24 cellular contexts compared by ENCODE assay signal in genomic region chr4:8578717-8579116, GRCh38. TPM values are rescaled to one million over a fixed set of nuclear protein-coding genes. Genes with fewer than 3 reads are reported as not detected.
DNase-seq lines count a peak whose midpoint lies in the region; ATAC-seq, FAIRE-seq and TF ChIP-seq lines count a peak whose summit lies in the region.
"Had no signal": no experiment of that assay in that cellular context is flagged by ENCODE, and none has a peak within 500 bp of the region (broad histone marks: within the 10 kb centered on the region; RNA-seq: fewer than 3 reads in every experiment).

No MANE protein-coding gene starts in this region.

- intact Hi-C loops in cardiac septum (cut with DNase I), result no loop called here
- intact Hi-C loops in heart right ventricle (cut with DNase I), result no loop called here
- intact Hi-C loops in HepG2 (cut with micrococcal nuclease; ENCODE audit: unreplicated experiment), result no loop called here

- DNase-seq in cardiac septum (ENCODE audit: low spot score) (peak; percentile 63), heart right ventricle (no peak), HepG2 (ENCODE audit: low spot score) (no peak), type B pancreatic cell (ENCODE audit: extremely low spot score, unreplicated experiment) (no peak), DMS79 (lab: John Stamatoyannopoulos, UW) (no peak), nucleus accumbens (lab: John Stamatoyannopoulos, UW) (no peak)
- DNase-seq: AML-193; CD4-positive, alpha-beta T cell; DMS153; DND-41; EL; GM23248; H9; IMR-90 had no signal

- 0 out of 2 replicates have a peak, but pooled peaks cover 3% of the 10 kb centered on the region for H4K20me1 ChIP-seq in HepG2 (ENCODE audit: insufficient read depth, low read length)

- H3K9me3 Mint-ChIP-seq in type B pancreatic cell, result no peaks in the 10 kb centered on the region
- H3K9me3 Mint-ChIP-seq: CD4-positive, alpha-beta T cell; H9 had no signal

- TF ChIP-seq EP300 in HepG2 (IDR thresholded peaks at IDR 0.05; ENCODE audit: low read depth in 2 of 2, low read length in 2 of 2) (no peak), HepG2 (CRISPR knock-in tag; IDR thresholded peaks at IDR 0.05; ENCODE audit: borderline replicate concordance) (no peak)

- no peak for ATAC-seq in heart right ventricle
- ATAC-seq in HepG2, result no peak
- ATAC-seq in GM21528 (IDR thresholded peaks at IDR 0.05; ENCODE audit: low FRiP score, unreplicated experiment), result no peak
- ATAC-seq: A549, GM12878, K562 had no signal

- H3K79me2 ChIP-seq in HepG2 (ENCODE audit: insufficient read depth, low read length), result no peaks in the 10 kb centered on the region

- H3K9me3 ChIP-seq in heart right ventricle (no peaks in the 10 kb centered on the region), HepG2 (ENCODE audit: low read length) (no peaks in the 10 kb centered on the region)
- H3K9me3 ChIP-seq: A549, Caco-2 had no signal

- H3K36me3 Mint-ChIP-seq in type B pancreatic cell, result no peaks in the 10 kb centered on the region

- in situ Hi-C loops in HepG2 (cut with HindIII; ENCODE audit: extremely low pct_ligation_motif_present, low pct_unique_long_range_greater_than_20kb), result no loop called here

- CTCF ChIA-PET in HepG2 (lab: Yijun Ruan, JAX; ENCODE audit: low intra/inter-chr PET ratio, low total read pairs), result no interaction called here

- no peak overlapping the region for H3K4me2 ChIP-seq in HepG2 (ENCODE audit: low read depth, low read length)
- H3K4me2 ChIP-seq: A549 had no signal

- TF ChIP-seq RAD21 in HepG2 (CRISPR knock-in tag; IDR thresholded peaks at IDR 0.05), result no peak

- TF ChIP-seq CTCF in heart right ventricle (IDR thresholded peaks at IDR 0.05) (no peak), HepG2 (CRISPR knock-in tag; IDR thresholded peaks at IDR 0.05) (no peak), type B pancreatic cell (conservative IDR thresholded peaks at IDR 0.05) (no peak)

- peak overlapping the region; percentile 44 for H3K4me3 Mint-ChIP-seq in type B pancreatic cell
- H3K4me3 Mint-ChIP-seq: CD4-positive, alpha-beta T cell had no signal

- no peaks in the 10 kb centered on the region for H3K4me1 Mint-ChIP-seq in type B pancreatic cell (ENCODE audit: unreplicated experiment)

- no peak for TF ChIP-seq POLR2A in HepG2 (IDR thresholded peaks at IDR 0.05; ENCODE audit: insufficient read depth in 1 of 2, low read depth in 2 of 2, low read length in 2 of 2)

- WGBS in heart right ventricle, 2 donors, result 66 to 81% methylated on average over 3 of the region's 3 CpGs
- WGBS in HepG2 (ENCODE audit: low lambda C conversion rate), result 14% methylated on average over 1 of the region's 3 CpGs

- no peak overlapping the region for H3K27ac ChIP-seq in heart right ventricle
- H3K27ac ChIP-seq in HepG2 (ENCODE audit: extremely low read length, insufficient read depth, low read length), result no peak overlapping the region
- H3K27ac ChIP-seq: 22Rv1, A549, C4-2B, GM23248 had no signal

- peaks cover 60% of the 10 kb centered on the region for H3K27me3 Mint-ChIP-seq in type B pancreatic cell

- FAIRE-seq in HepG2 (lab: Jason Lieb, UNC), result no peak
- FAIRE-seq: A549, GM12878, GM19239, K562 had no signal

- POLR2A ChIA-PET in HepG2 (lab: Yijun Ruan, JAX), result no interaction called here

- no peak overlapping the region for H3K4me3 ChIP-seq in heart right ventricle
- no peak overlapping the region for H3K4me3 ChIP-seq in HepG2 (replicated peaks in 1 of 3; ENCODE audit: insufficient read depth in 1 of 3, low read depth in 2 of 3, low read length in 3 of 3)
- H3K4me3 ChIP-seq: A549, GM12878, GM23248, K562 had no signal

- no peak overlapping the region for H2AFZ ChIP-seq in HepG2 (ENCODE audit: low read length)
- H2AFZ ChIP-seq: GM23248 had no signal

- no TSS peak for BruUV-seq in HepG2 (replicated peaks; lab: Mats Ljungman, UMichigan)

- H3K9ac ChIP-seq in HepG2 (ENCODE audit: insufficient read depth, low read depth, low read length), result no peak overlapping the region
- H3K9ac ChIP-seq: GM23248 had no signal

- H3K27me3 ChIP-seq in heart right ventricle (peaks cover 10 to 69% (median 64%) of the 10 kb centered on the region in 7 donors), HepG2 (ENCODE audit: control insufficient read depth in 1 of 2, insufficient read depth in 2 of 2, low read length in 2 of 2) (peaks cover 1 to 5% of the 10 kb centered on the region in 2 experiments; a peak in 1 of 5 replicates)

- H3K27ac Mint-ChIP-seq in type B pancreatic cell, result no peak overlapping the region
- H3K27ac Mint-ChIP-seq: CD4-positive, alpha-beta T cell; H9 had no signal

- H3K36me3 ChIP-seq in heart right ventricle (no peaks in the 10 kb centered on the region), HepG2 (replicated peaks in 1 of 2; ENCODE audit: control insufficient read depth in 1 of 2, insufficient read depth in 2 of 2, low read length in 2 of 2) (no peaks in the 10 kb centered on the region)

- H3K4me1 ChIP-seq in heart right ventricle (no peaks in the 10 kb centered on the region), HepG2 (ENCODE audit: insufficient read depth, low read length) (no peaks in the 10 kb centered on the region)
- H3K4me1 ChIP-seq: A549, Caco-2 had no signal

RNA-seq across cellular contexts. Expression of gene GPR78, which starts 1.5 kb away (rescaled TPM):
- total RNA-seq in cardiac septum, result not detected
- total RNA-seq in heart right ventricle, result under 1 TPM in 1 of 10 donors, not detected in 9; 0.12 TPM
- under 1 TPM in 1 of 2 donors, not detected in 1; 0.01 TPM for polyA plus RNA-seq in heart right ventricle
- total RNA-seq in HepG2 (2016; rRNA removed; fragmentation: Illumina TruSeq; extraction: Trizol), result 0.07 TPM in 1 of 2 replicates, not detected in the other
- not detected in 2 replicates for total RNA-seq in HepG2 (2016; cell fraction: cytosol; rRNA removed; fragmentation: Illumina TruSeq; extraction: Trizol; ENCODE audit: low read depth)
- total RNA-seq in HepG2 (2016; cell fraction: insoluble cytoplasmic fraction; rRNA removed; fragmentation: Illumina TruSeq; extraction: Trizol), result not detected in 2 replicates
- 0.07 TPM in 1 of 2 replicates, not detected in the other for total RNA-seq in HepG2 (2016; cell fraction: membrane; rRNA removed; fragmentation: Illumina TruSeq; extraction: Trizol)
- total RNA-seq in HepG2 (2016; cell fraction: nucleus; rRNA removed; fragmentation: Illumina TruSeq; extraction: Trizol), result 0.12 and 0.13 TPM in 2 replicates
- polyA plus RNA-seq in HepG2 (2011; rRNA removed), result 0.01 TPM in 1 of 2 replicates, not detected in the other
- polyA plus RNA-seq in HepG2 (2011; cell fraction: cytosol; rRNA removed), result not detected in 2 replicates
- 0.10 and 0.13 TPM in 2 replicates for polyA plus RNA-seq in HepG2 (2011; cell fraction: nucleus; rRNA removed)
- polyA plus RNA-seq in HepG2 (2012), result not detected in 2 replicates
- not detected in 2 replicates for polyA plus RNA-seq in HepG2 (2016; cell fraction: cytosol; fragmentation: Illumina TruSeq; extraction: Trizol; ENCODE audit: low read depth)
- not detected in 2 replicates for polyA plus RNA-seq in HepG2 (2016; cell fraction: insoluble cytoplasmic fraction; fragmentation: Illumina TruSeq; extraction: Trizol; ENCODE audit: low read depth)
- not detected in 2 replicates for polyA plus RNA-seq in HepG2 (2016; cell fraction: membrane; fragmentation: Illumina TruSeq; extraction: Trizol; ENCODE audit: low read depth)
- polyA plus RNA-seq in HepG2 (2016; cell fraction: nucleus; fragmentation: Illumina TruSeq; extraction: Trizol; ENCODE audit: insufficient read depth, low read depth), result 0.16 TPM in 1 of 2 replicates, not detected in the other
- polyA minus RNA-seq in HepG2 (2011; rRNA and poly(A)+ RNA removed; ENCODE audit: low replicate concordance), result 0.07 TPM in 1 of 2 replicates, not detected in the other
- polyA minus RNA-seq in HepG2 (2011; cell fraction: cytosol; rRNA and poly(A)+ RNA removed), result not detected in 2 replicates
- 0.13 TPM in 1 of 2 replicates, not detected in the other for polyA minus RNA-seq in HepG2 (2011; cell fraction: nucleus; rRNA and poly(A)+ RNA removed)
- total RNA-seq in type B pancreatic cell (ENCODE audit: low replicate concordance), result 0.97 and 4.9 TPM in 2 replicates
- total RNA-seq: CD4-positive, alpha-beta T cell; G401; GM12878; GM23248; HT-29 had no signal

RNA-seq across cellular contexts. Expression of gene CPZ, which starts 13.8 kb away (rescaled TPM):
- total RNA-seq in cardiac septum, result 0.30 TPM
- total RNA-seq in heart right ventricle, result under 1 TPM in 5 of 10 donors, not detected in 5; 0.12 to 0.85 (median 0.37) TPM
- polyA plus RNA-seq in heart right ventricle, result under 1 TPM; 0.70 to 0.80 TPM
- total RNA-seq in HepG2 (2016; rRNA removed; fragmentation: Illumina TruSeq; extraction: Trizol), result 0.38 and 0.58 TPM in 2 replicates
- not detected in 2 replicates for total RNA-seq in HepG2 (2016; cell fraction: cytosol; rRNA removed; fragmentation: Illumina TruSeq; extraction: Trizol; ENCODE audit: low read depth)
- 0.79 and 0.80 TPM in 2 replicates for total RNA-seq in HepG2 (2016; cell fraction: insoluble cytoplasmic fraction; rRNA removed; fragmentation: Illumina TruSeq; extraction: Trizol)
- total RNA-seq in HepG2 (2016; cell fraction: membrane; rRNA removed; fragmentation: Illumina TruSeq; extraction: Trizol), result 0.31 and 0.65 TPM in 2 replicates
- 0.25 and 0.96 TPM in 2 replicates for total RNA-seq in HepG2 (2016; cell fraction: nucleus; rRNA removed; fragmentation: Illumina TruSeq; extraction: Trizol)
- polyA plus RNA-seq in HepG2 (2011; rRNA removed), result 0.60 and 0.61 TPM in 2 replicates
- 0.49 and 0.76 TPM in 2 replicates for polyA plus RNA-seq in HepG2 (2011; cell fraction: cytosol; rRNA removed)
- polyA plus RNA-seq in HepG2 (2011; cell fraction: nucleus; rRNA removed), result 1.9 and 3.1 TPM in 2 replicates
- 0.36 and 1.1 TPM in 2 replicates for polyA plus RNA-seq in HepG2 (2012)
- polyA plus RNA-seq in HepG2 (2016; cell fraction: cytosol; fragmentation: Illumina TruSeq; extraction: Trizol; ENCODE audit: low read depth), result 0.23 and 0.32 TPM in 2 replicates
- polyA plus RNA-seq in HepG2 (2016; cell fraction: insoluble cytoplasmic fraction; fragmentation: Illumina TruSeq; extraction: Trizol; ENCODE audit: low read depth), result 0.38 and 0.51 TPM in 2 replicates
- polyA plus RNA-seq in HepG2 (2016; cell fraction: membrane; fragmentation: Illumina TruSeq; extraction: Trizol; ENCODE audit: low read depth), result 0.31 and 0.38 TPM in 2 replicates
- polyA plus RNA-seq in HepG2 (2016; cell fraction: nucleus; fragmentation: Illumina TruSeq; extraction: Trizol; ENCODE audit: insufficient read depth, low read depth), result 1.5 and 1.9 TPM in 2 replicates
- polyA minus RNA-seq in HepG2 (2011; rRNA and poly(A)+ RNA removed; ENCODE audit: low replicate concordance), result 0.44 and 0.58 TPM in 2 replicates
- 0.79 TPM in 1 of 2 replicates, not detected in the other for polyA minus RNA-seq in HepG2 (2011; cell fraction: cytosol; rRNA and poly(A)+ RNA removed)
- polyA minus RNA-seq in HepG2 (2011; cell fraction: nucleus; rRNA and poly(A)+ RNA removed), result 0.25 and 0.77 TPM in 2 replicates
- total RNA-seq in type B pancreatic cell (ENCODE audit: low replicate concordance), result 4.9 and 12.6 TPM in 2 replicates
- total RNA-seq: CD4-positive, alpha-beta T cell; G401; GM12878; HT-29 had no signal
- polyA plus RNA-seq: GM12878 had no signal
